19 cellular contexts compared by ENCODE assay signal in the genomic region with DNA sequence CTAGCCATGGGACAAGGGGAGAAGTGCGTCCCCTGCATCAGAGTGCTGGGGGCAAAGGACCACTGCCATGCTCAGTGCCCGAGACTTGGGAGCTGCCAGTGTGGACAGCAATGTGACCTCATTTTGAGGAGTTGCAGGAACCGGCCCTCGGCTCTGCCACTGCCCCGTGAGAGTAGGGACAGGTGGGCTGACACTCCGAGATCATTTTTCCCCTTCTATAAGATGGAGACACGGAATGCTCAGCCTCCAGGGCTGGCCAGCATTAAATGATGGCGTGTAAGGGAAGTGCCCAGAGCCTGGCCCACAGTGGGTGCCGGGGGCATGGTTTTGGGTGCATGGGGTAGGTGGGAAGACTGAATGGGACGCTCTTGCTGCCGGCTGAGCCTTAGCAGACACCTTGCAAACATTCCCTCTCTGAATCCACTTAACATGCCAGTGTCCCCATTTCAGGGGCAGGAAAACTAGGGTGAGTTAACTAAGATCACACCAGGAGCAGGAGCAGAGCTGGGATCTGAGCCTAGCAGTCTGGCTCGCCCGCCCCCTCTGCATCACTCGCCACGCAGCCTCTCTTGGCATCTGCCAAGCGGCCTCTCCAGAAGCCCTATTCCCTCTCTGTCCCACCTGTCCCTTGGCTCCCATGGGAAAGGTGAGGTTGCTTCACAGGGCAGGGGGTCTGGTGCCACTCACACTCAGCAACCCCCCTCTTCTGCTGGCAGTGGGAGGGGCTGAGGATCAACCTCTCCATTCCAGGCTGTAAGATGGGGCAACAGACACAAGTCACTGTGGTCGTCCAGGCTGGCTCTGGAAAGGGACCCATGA. TPM values are rescaled to one million over a fixed set of nuclear protein-coding genes. Genes with fewer than 3 reads are reported as not detected.
DNase-seq lines count a peak whose midpoint lies in the region; ATAC-seq and TF ChIP-seq lines count a peak whose summit lies in the region.
"Had no signal": no experiment of that assay in that cellular context is flagged by ENCODE, and none has a peak within 500 bp of the region (broad histone marks: within the 10 kb centered on the region; RNA-seq: fewer than 3 reads in every experiment).

No MANE protein-coding gene starts in this region.

- intact Hi-C loops in natural killer cell (cut with micrococcal nuclease) (no loop called here), sigmoid colon (cut with DNase I) (no loop called here)

- H3K4me1 ChIP-seq in RWPE2 (ENCODE audit: insufficient read depth, poor library complexity, severe bottlenecking) (no peaks in the 10 kb centered on the region), neuronal stem cell (ENCODE audit: control insufficient read depth in 2 of 2, insufficient read depth in 1 of 2, low read depth in 1 of 2, low read length in 2 of 2) (peaks cover 0 to 3% of the 10 kb centered on the region in 2 donors), sigmoid colon (no peaks in the 10 kb centered on the region)
- H3K4me1 ChIP-seq: Caco-2 had no signal

- no peaks in the 10 kb centered on the region for H3K27me3 Mint-ChIP-seq in natural killer cell treated with Interleukin-12 subunit alpha and Interleukin-12 subunit beta and Interleukin-15 and Interleukin-18, amount 100 ng/mL, for 72 hours
- H3K27me3 Mint-ChIP-seq in natural killer cell (ENCODE audit: low read depth in 2 of 2) = no peaks in the 10 kb centered on the region
- H3K27me3 Mint-ChIP-seq: CD4-positive, alpha-beta memory T cell had no signal

- H3K14ac ChIP-seq in neuronal stem cell (ENCODE audit: low read length) = no peak overlapping the region

- ATAC-seq in natural killer cell treated with Interleukin-12 subunit alpha and Interleukin-12 subunit beta and Interleukin-15 and Interleukin-18, amount 100 ng/mL, for 72 hours = no peak
- ATAC-seq in natural killer cell (no peak), RWPE2 (ENCODE audit: low read depth) (no peak), GM18505 (IDR thresholded peaks at IDR 0.05; ENCODE audit: unreplicated experiment) (no peak)

- H3K23ac ChIP-seq in neuronal stem cell (ENCODE audit: low read depth, low read length, poor library complexity) = peak overlapping the region; percentile 65

- H3K27ac Mint-ChIP-seq in natural killer cell treated with Interleukin-12 subunit alpha and Interleukin-12 subunit beta and Interleukin-15 and Interleukin-18, amount 100 ng/mL, for 72 hours = no peak overlapping the region
- H3K27ac Mint-ChIP-seq in natural killer cell = no peak overlapping the region
- H3K27ac Mint-ChIP-seq: CD4-positive, alpha-beta memory T cell had no signal

- TF ChIP-seq POLR2A in GM18505 (IDR thresholded peaks at IDR 0.05; ENCODE audit: borderline replicate concordance, extremely low read depth, insufficient read depth, insufficient read length) (no peak), sigmoid colon (IDR thresholded peaks at IDR 0.05) (no peak)

- H3K9ac ChIP-seq in neuronal stem cell (ENCODE audit: low read depth, low read length, poor library complexity) = peak overlapping the region; percentile 21
- H3K9ac ChIP-seq: GM23248, SK-N-SH had no signal

- no peaks in the 10 kb centered on the region for H3K36me3 Mint-ChIP-seq in natural killer cell treated with Interleukin-12 subunit alpha and Interleukin-12 subunit beta and Interleukin-15 and Interleukin-18, amount 100 ng/mL, for 72 hours
- no peaks in the 10 kb centered on the region for H3K36me3 Mint-ChIP-seq in natural killer cell

- no peak overlapping the region for H3K18ac ChIP-seq in neuronal stem cell (ENCODE audit: low read length)

- no peak for TF ChIP-seq EP300 in sigmoid colon (IDR thresholded peaks at IDR 0.05)

- no peak overlapping the region for H3K4me2 ChIP-seq in neuronal stem cell (ENCODE audit: insufficient read depth, low read length, poor library complexity, severe bottlenecking)
- H3K4me2 ChIP-seq: SK-N-SH had no signal

- H3K9me3 Mint-ChIP-seq in natural killer cell treated with Interleukin-12 subunit alpha and Interleukin-12 subunit beta and Interleukin-15 and Interleukin-18, amount 100 ng/mL, for 72 hours = no peaks in the 10 kb centered on the region
- no peaks in the 10 kb centered on the region for H3K9me3 Mint-ChIP-seq in natural killer cell
- H3K9me3 Mint-ChIP-seq: CD4-positive, alpha-beta memory T cell had no signal

- no peak overlapping the region for H2BK12ac ChIP-seq in neuronal stem cell (ENCODE audit: low read length)

- H2BK5ac ChIP-seq in neuronal stem cell (ENCODE audit: low read length) = no peak overlapping the region

- peak overlapping the region; percentile 70 for H2AK5ac ChIP-seq in neuronal stem cell (ENCODE audit: low read depth, low read length)

- TF ChIP-seq CTCF in natural killer cell (IDR thresholded peaks at IDR 0.05) = no peak
- TF ChIP-seq CTCF in RWPE2 (IDR thresholded peaks at IDR 0.05; ENCODE audit: poor library complexity, severe bottlenecking) = no peak
- no peak for TF ChIP-seq CTCF in sigmoid colon (IDR thresholded peaks at IDR 0.05)

- WGBS in neuronal stem cell (ENCODE audit: extremely low coverage in 2 of 2, insufficient read length in 2 of 2, insufficient replicate concordance in 1 of 2), 2 donors = no CpG with 5 or more reads among the region's 17 CpGs
- WGBS in sigmoid colon, 2 donors = 83 to 90% methylated on average over 17 of the region's 17 CpGs

- no peaks in the 10 kb centered on the region for H3K36me3 ChIP-seq in RWPE2 (ENCODE audit: low read depth)
- H3K36me3 ChIP-seq in neuronal stem cell (replicated peaks in 1 of 2; ENCODE audit: control insufficient read depth in 2 of 2, insufficient read depth in 2 of 2, low read length in 2 of 2) = no peaks in the 10 kb centered on the region
- H3K36me3 ChIP-seq in sigmoid colon = no peaks in the 10 kb centered on the region

- H2BK15ac ChIP-seq in neuronal stem cell (ENCODE audit: low read length) = no peak overlapping the region

- H3K4me3 ChIP-seq in RWPE2 (ENCODE audit: severe bottlenecking) (no peak overlapping the region), neuronal stem cell (ENCODE audit: low read length in 2 of 2) (no peak overlapping the region), sigmoid colon (no peak overlapping the region)
- H3K4me3 ChIP-seq: GM23248, PC-9 had no signal

- no peak overlapping the region for H3K4ac ChIP-seq in neuronal stem cell (ENCODE audit: low read length)

- no peak overlapping the region for H4K91ac ChIP-seq in neuronal stem cell (ENCODE audit: low read depth, low read length, poor library complexity)

- H2BK120ac ChIP-seq in neuronal stem cell (ENCODE audit: low read depth, low read length) = no peak overlapping the region

- peak; percentile 42 for DNase-seq in natural killer cell treated with Interleukin-12 subunit alpha and Interleukin-12 subunit beta and Interleukin-15 and Interleukin-18, amount 100 ng/mL, for 72 hours (ENCODE audit: low spot score)
- DNase-seq in natural killer cell (no peak), RWPE2 (ENCODE audit: low spot score) (peak; percentile 24), neuronal stem cell (ENCODE audit: low spot score) (no peak), HuH-7.5 (ENCODE audit: low spot score) (no peak), sigmoid colon (no peak)
- DNase-seq: CD4-positive, alpha-beta memory T cell; DMS 273 treated with DMSO at 0.1 percent for 48 hours; DND-41; NCI-H1417 treated with DMSO at 0.1 percent for 48 hours; NCI-H1930; NCI-H526; RPMI8226; SIG-M5; SK-N-SH had no signal

- H3K27me3 ChIP-seq in RWPE2 (ENCODE audit: insufficient read depth, poor library complexity, severe bottlenecking) (no peaks in the 10 kb centered on the region), neuronal stem cell (ENCODE audit: control insufficient read depth in 3 of 3, insufficient read depth in 3 of 3, low read depth in 1 of 3, low read length in 3 of 3) (peaks cover 0 to 48% (median 0%) of the 10 kb centered on the region in 3 experiments), sigmoid colon (no peaks in the 10 kb centered on the region)

- no peaks in the 10 kb centered on the region for H3K9me3 ChIP-seq in RWPE2 (ENCODE audit: severe bottlenecking)
- H3K9me3 ChIP-seq in neuronal stem cell (replicated peaks in 1 of 2; ENCODE audit: control insufficient read depth in 2 of 2, insufficient read depth in 1 of 2, low read depth in 1 of 2, low read length in 2 of 2) = no peaks in the 10 kb centered on the region
- no peaks in the 10 kb centered on the region for H3K9me3 ChIP-seq in sigmoid colon
- H3K9me3 ChIP-seq: Caco-2, SK-N-SH had no signal

- no peak overlapping the region for H4K8ac ChIP-seq in neuronal stem cell (ENCODE audit: low read depth, low read length)

- H3K4me1 Mint-ChIP-seq in natural killer cell treated with Interleukin-12 subunit alpha and Interleukin-12 subunit beta and Interleukin-15 and Interleukin-18, amount 100 ng/mL, for 72 hours (ENCODE audit: low read depth in 2 of 2) = no peaks in the 10 kb centered on the region
- no peaks in the 10 kb centered on the region for H3K4me1 Mint-ChIP-seq in natural killer cell

- peaks cover 3% of the 10 kb centered on the region for H3K79me1 ChIP-seq in neuronal stem cell (ENCODE audit: low read depth, low read length)

- H3K27ac ChIP-seq in RWPE2 (ENCODE audit: poor library complexity, severe bottlenecking) (no peak overlapping the region), neuronal stem cell (replicated peaks; ENCODE audit: low read length) (no peak overlapping the region), sigmoid colon (no peak overlapping the region)
- H3K27ac ChIP-seq: GM23248, PC-9 had no signal

- no peak overlapping the region for H3K4me3 Mint-ChIP-seq in natural killer cell treated with Interleukin-12 subunit alpha and Interleukin-12 subunit beta and Interleukin-15 and Interleukin-18, amount 100 ng/mL, for 72 hours
- no peak overlapping the region for H3K4me3 Mint-ChIP-seq in natural killer cell
- H3K4me3 Mint-ChIP-seq: CD4-positive, alpha-beta memory T cell had no signal

- no peak overlapping the region for H2AFZ ChIP-seq in neuronal stem cell (ENCODE audit: low read length)
- H2AFZ ChIP-seq: GM23248, PC-9 had no signal

RNA-seq across cellular contexts. Expression of a gene that starts 13.6 kb away (rescaled TPM):
- 1 to 10 TPM; 1.3 to 1.5 TPM for total RNA-seq in natural killer cell treated with Interleukin-12 subunit alpha and Interleukin-12 subunit beta and Interleukin-15 and Interleukin-18, amount 100 ng/mL, for 72 hours
- total RNA-seq in natural killer cell (1 to 10 TPM; 4.8 to 8.2 (median 6.1) TPM), sigmoid colon (10 to 100 TPM in 1 of 4 donors, 1 to 10 TPM in 3; 3.9 to 14.4 (median 5.3) TPM)
- polyA plus RNA-seq in neuronal stem cell (2013, experiment 1 of 2) = 3.7 TPM
- polyA plus RNA-seq in neuronal stem cell (2013, experiment 2 of 2) = 3.7 TPM
- 1 to 10 TPM in 1 of 3 donors, under 1 TPM in 1, not detected in 1; under 0.01 to 2.9 TPM for polyA plus RNA-seq in sigmoid colon

RNA-seq across cellular contexts. Expression of a gene that starts 36.3 kb away (rescaled TPM):
- total RNA-seq in natural killer cell treated with Interleukin-12 subunit alpha and Interleukin-12 subunit beta and Interleukin-15 and Interleukin-18, amount 100 ng/mL, for 72 hours = 10 to 100 TPM in 1 of 2 donors, 1 to 10 TPM in 1; 9.0 to 11.0 TPM
- total RNA-seq in natural killer cell (1 to 10 TPM; 5.4 to 9.8 (median 6.2) TPM), sigmoid colon (10 to 100 TPM in 3 of 4 donors, 1 to 10 TPM in 1; 7.9 to 15.0 (median 11.5) TPM)
- polyA plus RNA-seq in neuronal stem cell (2013, experiment 1 of 2) = 23.4 TPM
- 22.3 TPM for polyA plus RNA-seq in neuronal stem cell (2013, experiment 2 of 2)
- polyA plus RNA-seq in sigmoid colon = 10 to 100 TPM; 18.7 to 25.8 (median 23.8) TPM

RNA-seq across cellular contexts. Expression of a gene that starts 41.8 kb away (rescaled TPM):
- total RNA-seq in natural killer cell treated with Interleukin-12 subunit alpha and Interleukin-12 subunit beta and Interleukin-15 and Interleukin-18, amount 100 ng/mL, for 72 hours = 100 to 1,000 TPM in 1 of 2 donors, 10 to 100 TPM in 1; 95.2 to 137 TPM
- total RNA-seq in natural killer cell = 10 to 100 TPM; 68.0 to 81.5 (median 75.7) TPM
- polyA plus RNA-seq in neuronal stem cell (2013, experiment 1 of 2) = 12.0 TPM
- 12.4 TPM for polyA plus RNA-seq in neuronal stem cell (2013, experiment 2 of 2)
- 10 to 100 TPM; 47.2 to 90.6 (median 59.3) TPM for total RNA-seq in sigmoid colon
- 10 to 100 TPM in 1 of 3 donors, 1 to 10 TPM in 2; 4.2 to 23.8 (median 5.1) TPM for polyA plus RNA-seq in sigmoid colon

Comparison
In these comparisons a context has a peak if more than half of its experiments do, and no peak if none do; other contexts are left out.
1. DNase-seq: peak in natural killer cell treated with Interleukin-12 subunit alpha and Interleukin-12 subunit beta and Interleukin-15 and Interleukin-18, amount 100 ng/mL, for 72 hours (single experiment) and RWPE2 (single experiment); none in natural killer cell (single experiment), neuronal stem cell (single experiment), HuH-7.5 (single experiment) and sigmoid colon (single experiment).